Comparison of ENCODE assay signal across 25 cellular contexts in the genomic region with DNA sequence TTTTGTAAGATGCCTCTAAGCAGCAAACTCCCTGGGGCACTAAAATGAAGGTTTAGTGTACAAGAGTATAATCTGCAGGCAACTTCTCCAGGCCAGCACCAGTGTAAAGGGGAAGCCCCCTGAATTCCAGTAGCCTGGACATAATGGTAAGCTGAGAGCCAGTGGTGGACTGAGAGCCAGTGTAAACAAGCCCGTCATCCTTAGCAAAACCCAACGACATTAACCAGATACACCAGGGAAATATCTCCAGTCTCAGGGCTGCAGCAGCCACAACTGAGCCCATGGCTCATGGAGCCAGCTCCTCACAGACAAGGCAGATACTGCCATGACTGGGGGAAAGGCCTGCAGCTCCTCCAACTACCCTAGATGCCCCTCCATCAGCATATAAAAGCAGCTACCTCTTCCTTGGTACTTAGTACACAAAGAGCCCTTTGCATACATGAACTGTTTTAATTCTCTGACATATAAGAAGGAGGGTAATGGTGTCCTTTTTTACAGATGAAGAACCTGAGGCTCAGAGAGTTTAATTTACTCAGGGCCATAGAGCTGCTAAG. TPM values are rescaled to one million over a fixed set of nuclear protein-coding genes. Genes with fewer than 3 reads are reported as not detected.
"Had no signal": no experiment of that assay in that cellular context is flagged by ENCODE, and none has a peak within 500 bp of the region (broad histone marks: within the 10 kb centered on the region; RNA-seq: fewer than 3 reads in every experiment).

No MANE protein-coding gene starts in this region.

- H3K27ac Mint-ChIP-seq: activated CD4-positive, alpha-beta T cell treated with anti-CD3 and anti-CD28 coated beads, Interleukin-2, amount 10 ng/mL, durations not matched to agents 7 days and 5 days; activated naive CD4-positive, alpha-beta T cell treated with anti-CD3 and anti-CD28 coated beads, Interleukin-2, amount 50 U/mL, for 24 hours; activated T-helper 2 cell treated with anti-CD3 and anti-CD28 coated beads, Interferon-gamma antibody, Interleukin-2, Interleukin-4, amounts not matched to agents 10 μg/mL and 5 μg/mL and 100 μg/mL, durations not matched to agents 14 hours and 24 hours and 36 hours; brain; stimulated activated naive CD8-positive, alpha-beta T cell treated with anti-CD3 and anti-CD28 coated beads, Interleukin-15, Interleukin-2, amounts not matched to agents 100 ng/mL and 50 ng/mL, for 24 hours had no signal

- ATAC-seq: naive thymus-derived CD8-positive, alpha-beta T cell; SK-N-SH treated with all-trans-retinoic acid at 6 μM for 48 hours had no signal

- H3K27me3 Mint-ChIP-seq: activated CD4-positive, alpha-beta T cell treated with anti-CD3 and anti-CD28 coated beads, Interleukin-2, amount 10 ng/mL, durations not matched to agents 7 days and 5 days; activated naive CD4-positive, alpha-beta T cell treated with anti-CD3 and anti-CD28 coated beads, Interleukin-2, amount 50 U/mL, for 24 hours; brain; naive thymus-derived CD8-positive, alpha-beta T cell; stimulated activated naive CD8-positive, alpha-beta T cell treated with anti-CD3 and anti-CD28 coated beads, Interleukin-15, Interleukin-2, amounts not matched to agents 100 ng/mL and 50 ng/mL, for 24 hours had no signal

- H3K27me3 ChIP-seq: neutrophil, right lobe of liver had no signal

- H3K4me1 Mint-ChIP-seq: activated naive CD4-positive, alpha-beta T cell treated with anti-CD3 and anti-CD28 coated beads, Interleukin-2, amount 50 U/mL, for 24 hours; brain had no signal

- DNase-seq: activated CD4-positive, alpha-beta T cell treated with anti-CD3 and anti-CD28 coated beads, Interleukin-2, amount 10 ng/mL, durations not matched to agents 7 days and 5 days; activated CD4-positive, CD25-positive, alpha-beta regulatory T cell; activated T-cell treated with anti-CD3 and anti-CD28 coated beads for 4 hours; amniotic stem cell; cerebellar nuclear complex; dermis blood vessel endothelial cell; foreskin fibroblast; kidney; naive thymus-derived CD8-positive, alpha-beta T cell; posterior cingulate gyrus; right lobe of liver; stimulated activated CD4-positive, alpha-beta T cell treated with anti-CD3 and anti-CD28 coated beads, Interleukin-12 subunit alpha, Interleukin-12 subunit beta, amount 100 ng/mL, for 4 hours; stimulated activated CD4-positive, alpha-beta T cell treated with anti-CD3 and anti-CD28 coated beads, Interleukin-4, amount 100 ng/mL, for 1 hour; stimulated activated CD8-positive, alpha-beta memory T cell treated with anti-CD3 and anti-CD28 coated beads, Interleukin-4, amount 100 ng/mL, for 48 hours had no signal

- H3K4me3 ChIP-seq: right lobe of liver had no signal

- H3K4me1 ChIP-seq: right lobe of liver had no signal

- H3K27ac ChIP-seq: neutrophil, right lobe of liver had no signal

- H3K9me3 ChIP-seq: neutrophil, right lobe of liver had no signal

- H3K4me3 Mint-ChIP-seq: activated CD4-positive, alpha-beta T cell treated with anti-CD3 and anti-CD28 coated beads, Interleukin-2, amount 10 ng/mL, durations not matched to agents 7 days and 5 days; activated naive CD4-positive, alpha-beta T cell treated with anti-CD3 and anti-CD28 coated beads, Interleukin-2, amount 50 U/mL, for 24 hours; brain; naive thymus-derived CD8-positive, alpha-beta T cell; stimulated activated naive CD8-positive, alpha-beta T cell treated with anti-CD3 and anti-CD28 coated beads, Interleukin-15, Interleukin-2, amounts not matched to agents 100 ng/mL and 50 ng/mL, for 24 hours had no signal

- H3K9me3 Mint-ChIP-seq: activated CD4-positive, alpha-beta T cell treated with anti-CD3 and anti-CD28 coated beads, Interleukin-2, amount 10 ng/mL, durations not matched to agents 7 days and 5 days; activated naive CD4-positive, alpha-beta T cell treated with anti-CD3 and anti-CD28 coated beads, Interleukin-2, amount 50 U/mL, for 24 hours; activated T-helper 2 cell treated with anti-CD3 and anti-CD28 coated beads, Interferon-gamma antibody, Interleukin-2, Interleukin-4, amounts not matched to agents 10 μg/mL and 5 μg/mL and 100 μg/mL, durations not matched to agents 14 hours and 24 hours and 36 hours; brain; naive thymus-derived CD8-positive, alpha-beta T cell; stimulated activated naive CD8-positive, alpha-beta T cell treated with anti-CD3 and anti-CD28 coated beads, Interleukin-15, Interleukin-2, amounts not matched to agents 100 ng/mL and 50 ng/mL, for 24 hours had no signal

RNA-seq across cellular contexts. Expression of a gene that starts 30.9 kb away (rescaled TPM):
- total RNA-seq: activated CD4-positive, alpha-beta T cell treated with anti-CD3 and anti-CD28 coated beads, Interleukin-2, amount 10 ng/mL, durations not matched to agents 7 days and 5 days; activated CD8-positive, alpha-beta memory T cell treated with anti-CD3 and anti-CD28 coated beads for 36 hours; activated T-helper 2 cell treated with anti-CD3 and anti-CD28 coated beads, Interferon-gamma antibody, Interleukin-2, Interleukin-4, amounts not matched to agents 10 μg/mL and 5 μg/mL and 100 μg/mL, durations not matched to agents 14 hours and 24 hours and 36 hours; dermis blood vessel endothelial cell; kidney; lower leg skin; naive thymus-derived CD8-positive, alpha-beta T cell; right lobe of liver; T-helper 1 cell treated with Interleukin-12 subunit alpha and Interleukin-12 subunit beta and Interleukin-4 antibody, amounts not matched to agents 30 ng/mL and 1 ng/mL, for 36 hours had no signal
- polyA plus RNA-seq: esophagus; naive thymus-derived CD8-positive, alpha-beta T cell; thymus had no signal

RNA-seq across cellular contexts. Expression of a gene that starts 39.5 kb away (rescaled TPM):
- total RNA-seq: activated CD8-positive, alpha-beta memory T cell treated with anti-CD3 and anti-CD28 coated beads for 36 hours; activated T-helper 2 cell treated with anti-CD3 and anti-CD28 coated beads, Interferon-gamma antibody, Interleukin-2, Interleukin-4, amounts not matched to agents 10 μg/mL and 5 μg/mL and 100 μg/mL, durations not matched to agents 14 hours and 24 hours and 36 hours; dermis blood vessel endothelial cell; lower leg skin; T-helper 1 cell treated with Interleukin-12 subunit alpha and Interleukin-12 subunit beta and Interleukin-4 antibody, amounts not matched to agents 30 ng/mL and 1 ng/mL, for 36 hours had no signal
- polyA plus RNA-seq: esophagus; naive thymus-derived CD8-positive, alpha-beta T cell; thymus had no signal

RNA-seq across cellular contexts. Expression of a gene that starts 53.7 kb away (rescaled TPM):
- total RNA-seq: dermis blood vessel endothelial cell; T-helper 1 cell treated with Interleukin-12 subunit alpha and Interleukin-12 subunit beta and Interleukin-4 antibody, amounts not matched to agents 30 ng/mL and 1 ng/mL, for 36 hours had no signal
